In the genomic region with DNA sequence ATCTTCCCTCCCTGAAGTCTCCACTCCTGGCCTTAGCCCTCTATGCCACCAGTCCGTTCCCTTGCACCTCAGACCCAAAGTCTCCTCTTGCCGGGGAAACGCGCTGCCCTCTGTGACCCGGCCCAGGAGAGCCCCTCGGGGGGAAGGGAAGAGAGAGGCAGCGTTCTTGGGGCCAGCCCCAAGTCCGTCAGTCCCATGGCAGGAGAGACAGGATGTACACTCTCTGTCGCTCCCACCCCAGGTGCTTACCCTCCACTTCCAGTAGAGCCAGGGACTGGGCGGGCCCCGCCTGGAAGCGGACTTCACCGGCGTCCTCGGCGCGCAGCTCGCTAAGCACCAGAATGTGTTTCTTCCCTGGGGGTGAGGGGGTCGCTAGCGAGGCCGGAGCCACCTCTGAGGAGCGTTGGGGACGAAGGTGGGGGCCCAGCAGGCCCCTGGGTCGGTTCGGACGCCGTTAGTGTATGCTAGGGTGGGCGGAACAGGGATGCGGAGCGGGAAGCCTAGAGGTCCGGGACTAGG, we compare ENCODE assay signal across 7 cellular contexts. TPM values are rescaled to one million over a fixed set of nuclear protein-coding genes. Genes with fewer than 3 reads are reported as not detected.
DNase-seq lines count a peak whose midpoint lies in the region; ATAC-seq and TF ChIP-seq lines count a peak whose summit lies in the region.
"Had no signal": no experiment of that assay in that cellular context is flagged by ENCODE, and none has a peak within 500 bp of the region (broad histone marks: within the 10 kb centered on the region; RNA-seq: fewer than 3 reads in every experiment).

No MANE protein-coding gene starts in this region.

- H3K36me3 Mint-ChIP-seq in brain (peaks cover 35% of the 10 kb centered on the region), neural crest cell (ENCODE audit: low read depth) (peaks cover 3% of the 10 kb centered on the region)

- ATAC-seq in HG03066 (IDR thresholded peaks at IDR 0.05; ENCODE audit: low read depth, unreplicated experiment): peak; percentile 11

- H3K4me1 Mint-ChIP-seq in brain: peaks cover 24% of the 10 kb centered on the region
- H3K4me1 Mint-ChIP-seq in neural crest cell: peaks cover 20% of the 10 kb centered on the region

- DNase-seq in GM12864 (ENCODE audit: low read depth) (no peak), neural crest cell (ENCODE audit: low read depth, low spot score) (no peak), GM10248 (ENCODE audit: extremely low spot score) (no peak), T1000 (lab: John Stamatoyannopoulos, UW) (no peak)

- CTCF ChIA-PET in GM10248 (lab: Yijun Ruan, JAX): interaction anchor here (1.0 to 7.9 kb wide), 6 partner anchors 10 to 149 kb away, joined by 3 to 63 read pairs (median 4); a partner anchor contains a TSS

- H3K27me3 Mint-ChIP-seq in brain (no peaks in the 10 kb centered on the region), neural crest cell (ENCODE audit: low read depth) (peaks cover 16% of the 10 kb centered on the region)

- H3K9me3 Mint-ChIP-seq in brain (no peaks in the 10 kb centered on the region), neural crest cell (no peaks in the 10 kb centered on the region)

- POLR2A ChIA-PET in GM10248 (lab: Yijun Ruan, JAX): no interaction called here

- H3K27ac Mint-ChIP-seq in brain: peak overlapping the region in 4 of 5 experiments; percentile 21 to 86 (median 71)
- H3K27ac Mint-ChIP-seq in neural crest cell (ENCODE audit: unreplicated experiment): no peak overlapping the region

- H3K4me3 ChIP-seq in GM12864 (ENCODE audit: low read depth, low read length): peak overlapping the region; percentile 65

- TF ChIP-seq CTCF in GM12864 (IDR thresholded peaks at IDR 0.05; ENCODE audit: low read depth, low read length, missing control alignments): no peak
- TF ChIP-seq CTCF in brain (conservative IDR thresholded peaks at IDR 0.05): no peak
- TF ChIP-seq CTCF in neural crest cell (conservative IDR thresholded peaks at IDR 0.05): no peak
- TF ChIP-seq CTCF in GM10248 (IDR thresholded peaks at IDR 0.05; ENCODE audit: control extremely low read depth, extremely low read depth, low read depth, missing control alignments): no peak

- peak overlapping the region; percentile 86 to 89 (median 87) for H3K4me3 Mint-ChIP-seq in brain
- H3K4me3 Mint-ChIP-seq in neural crest cell: peak overlapping the region; percentile 88

RNA-seq across cellular contexts. Expression of a gene that starts 8.1 kb away (rescaled TPM):
- polyA plus RNA-seq in brain (ENCODE audit: insufficient read depth, low read depth, low replicate concordance): 23.1 TPM
- 15.7 and 16.4 TPM in 2 replicates for total RNA-seq in neural crest cell

RNA-seq across cellular contexts. Expression of a gene that starts 8.3 kb away (rescaled TPM):
- polyA plus RNA-seq in brain (ENCODE audit: insufficient read depth, low read depth, low replicate concordance): 41.6 TPM
- total RNA-seq in neural crest cell: 27.0 and 30.0 TPM in 2 replicates

RNA-seq across cellular contexts. Expression of a gene that starts 19.4 kb away (rescaled TPM):
- polyA plus RNA-seq in brain (ENCODE audit: insufficient read depth, low read depth, low replicate concordance): 91.4 TPM
- total RNA-seq in neural crest cell: 122 and 123 TPM in 2 replicates

RNA-seq across cellular contexts. Expression of a gene that starts 20.2 kb away (rescaled TPM):
- 0.37 TPM for polyA plus RNA-seq in brain (ENCODE audit: insufficient read depth, low read depth, low replicate concordance)
- total RNA-seq in neural crest cell: 0.50 TPM in 1 of 2 replicates, not detected in the other

RNA-seq across cellular contexts. Expression of a gene that starts 37.6 kb away (rescaled TPM):
- polyA plus RNA-seq in brain (ENCODE audit: insufficient read depth, low read depth, low replicate concordance): 1.2 TPM
- 1.0 and 1.5 TPM in 2 replicates for total RNA-seq in neural crest cell
- total RNA-seq: subcutaneous adipose tissue had no signal
